ENCODE assay signal across 16 cellular contexts in the genomic region with DNA sequence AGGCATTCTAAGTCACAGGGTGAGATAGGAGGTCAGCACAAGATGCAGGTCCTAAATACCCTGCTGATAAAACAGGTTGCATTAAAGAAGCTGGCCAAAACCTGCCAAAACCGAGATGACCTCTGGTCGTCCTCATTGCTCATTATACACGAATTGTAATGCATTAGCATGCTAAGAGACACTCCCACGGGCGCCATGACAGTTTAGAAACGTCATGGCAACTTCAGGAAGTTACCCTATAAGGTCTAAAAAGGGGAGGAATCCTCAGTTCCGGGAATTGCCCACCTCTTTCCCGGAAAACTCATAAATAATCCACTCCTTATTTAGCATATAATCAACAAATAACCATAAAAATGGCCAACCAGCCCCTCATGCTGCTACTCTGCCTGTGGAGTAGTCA.
"Had no signal": no experiment of that assay in that cellular context is flagged by ENCODE, and none has a peak within 500 bp of the region (broad histone marks: within the 10 kb centered on the region; RNA-seq: fewer than 3 reads in every experiment).

No MANE protein-coding gene starts in this region.

- H3K27ac Mint-ChIP-seq: activated CD4-positive, alpha-beta memory T cell treated with anti-CD3 and anti-CD28 coated beads for 36 hours; activated naive CD8-positive, alpha-beta T cell treated with anti-CD3 and anti-CD28 coated beads, Interleukin-2, amount 10 ng/mL, durations not matched to agents 7 days and 5 days; nephron; stimulated activated memory B cell treated with anti-CD40 and anti-IgM and Interleukin-4, amounts not matched to agents 10 μg/mL and 1 μg/mL and 100 μg/mL, for 72 hours had no signal

- ATAC-seq: activated T-cell treated with anti-CD3 and anti-CD28 coated beads, Interleukin-2, amount 50 U/mL, for 4 hours; sciatic nerve; stimulated activated memory B cell treated with anti-CD40 and anti-IgM and Interleukin-4, amounts not matched to agents 10 μg/mL and 1 μg/mL and 100 μg/mL, for 72 hours had no signal

- H3K27me3 Mint-ChIP-seq: activated CD4-positive, alpha-beta memory T cell treated with anti-CD3 and anti-CD28 coated beads for 36 hours; activated naive CD8-positive, alpha-beta T cell treated with anti-CD3 and anti-CD28 coated beads, Interleukin-2, amount 10 ng/mL, durations not matched to agents 7 days and 5 days had no signal

- H3K36me3 ChIP-seq: spleen, upper lobe of left lung had no signal

- DNase-seq: activated CD4-positive, alpha-beta memory T cell treated with anti-CD3 and anti-CD28 coated beads for 36 hours; activated CD4-positive, alpha-beta T cell treated with anti-CD3 and anti-CD28 coated beads for 1 hour; activated gamma-delta T cell; activated naive CD8-positive, alpha-beta T cell treated with anti-CD3 and anti-CD28 coated beads, Interleukin-2, amount 10 ng/mL, durations not matched to agents 7 days and 5 days; activated T-cell treated with anti-CD3 and anti-CD28 coated beads, Interleukin-2, amount 50 U/mL, for 4 hours; anterior cingulate cortex; dermis blood vessel endothelial cell; hypothalamus; spleen; stimulated activated CD4-positive, alpha-beta T cell treated with anti-CD3 and anti-CD28 coated beads, Interleukin-1b, Interleukin-23, amount 100 ng/mL, for 48 hours; T-helper 2 cell; upper lobe of left lung had no signal

- H3K4me3 Mint-ChIP-seq: activated CD4-positive, alpha-beta memory T cell treated with anti-CD3 and anti-CD28 coated beads for 36 hours; activated naive CD8-positive, alpha-beta T cell treated with anti-CD3 and anti-CD28 coated beads, Interleukin-2, amount 10 ng/mL, durations not matched to agents 7 days and 5 days; activated T-cell treated with anti-CD3 and anti-CD28 coated beads, Interleukin-2, amount 50 U/mL, for 4 hours; nephron; stimulated activated memory B cell treated with anti-CD40 and anti-IgM and Interleukin-4, amounts not matched to agents 10 μg/mL and 1 μg/mL and 100 μg/mL, for 72 hours had no signal

- H3K27me3 ChIP-seq: spleen, upper lobe of left lung had no signal

- H3K36me3 Mint-ChIP-seq: activated CD4-positive, alpha-beta memory T cell treated with anti-CD3 and anti-CD28 coated beads for 36 hours; stimulated activated memory B cell treated with anti-CD40 and anti-IgM and Interleukin-4, amounts not matched to agents 10 μg/mL and 1 μg/mL and 100 μg/mL, for 72 hours had no signal

- H3K9me3 Mint-ChIP-seq: activated T-cell treated with anti-CD3 and anti-CD28 coated beads, Interleukin-2, amount 50 U/mL, for 4 hours; stimulated activated memory B cell treated with anti-CD40 and anti-IgM and Interleukin-4, amounts not matched to agents 10 μg/mL and 1 μg/mL and 100 μg/mL, for 72 hours had no signal

- H3K27ac ChIP-seq: spleen, upper lobe of left lung had no signal

- H3K4me3 ChIP-seq: lung, spleen, upper lobe of left lung had no signal

- H3K9me3 ChIP-seq: spleen, upper lobe of left lung had no signal
